9 cellular contexts compared by ENCODE assay signal in genomic region chr14:56002876-56003625, GRCh38.
DNase-seq lines count a peak whose midpoint lies in the region; ATAC-seq and TF ChIP-seq lines count a peak whose summit lies in the region.
"Had no signal": no experiment of that assay in that cellular context is flagged by ENCODE, and none has a peak within 500 bp of the region (broad histone marks: within the 10 kb centered on the region; RNA-seq: fewer than 3 reads in every experiment).

No MANE protein-coding gene starts in this region.

- H3K27me3 ChIP-seq in sigmoid colon, result no peaks in the 10 kb centered on the region

- no peaks in the 10 kb centered on the region for H3K36me3 ChIP-seq in sigmoid colon

- WGBS in sigmoid colon, 2 donors, result 65 to 90% methylated on average over 11 of the region's 11 CpGs

- no peaks in the 10 kb centered on the region for H3K9me3 ChIP-seq in sigmoid colon

- H3K4me1 ChIP-seq in sigmoid colon, result peaks cover 0 to 13% (median 0%) of the 10 kb centered on the region in 4 donors

- H3K27ac ChIP-seq in sigmoid colon, result no peak overlapping the region

- TF ChIP-seq EP300 in sigmoid colon (IDR thresholded peaks at IDR 0.05), result no peak

- ATAC-seq in GM19467 (IDR thresholded peaks at IDR 0.05; ENCODE audit: unreplicated experiment) (peak; percentile 52), HG03432 (IDR thresholded peaks at IDR 0.05; ENCODE audit: unreplicated experiment) (peak; percentile 72)

- H3K4me3 ChIP-seq in sigmoid colon, result no peak overlapping the region

- TF ChIP-seq CTCF in sigmoid colon (IDR thresholded peaks at IDR 0.05), result no peak

- peak; percentile 64 for DNase-seq in activated effector memory CD4-positive, alpha-beta T cell treated with anti-CD3 and anti-CD28 coated beads, Interleukin-2, amount 50 U/mL, for 16 hours
- DNase-seq in stimulated activated CD8-positive, alpha-beta memory T cell treated with anti-CD3 and anti-CD28 coated beads, Interleukin-12 subunit alpha, Interleukin-12 subunit beta, amount 100 ng/mL, for 1 hour (ENCODE audit: low read depth), result peak; percentile 6
- DNase-seq in sigmoid colon (no peak), NCI-H510A (lab: John Stamatoyannopoulos, UW) (no peak), NCI-H2081 treated with DMSO at 0.1 percent for 48 hours (lab: John Stamatoyannopoulos, UW) (no peak), COR-L47 (lab: John Stamatoyannopoulos, UW) (no peak)
- DNase-seq: NCI-H226 had no signal

- no peak for TF ChIP-seq POLR2A in sigmoid colon (IDR thresholded peaks at IDR 0.05)

- intact Hi-C loops in sigmoid colon (cut with DNase I), result no loop called here

Comparison
In these comparisons a context has a peak if more than half of its experiments do, and no peak if none do; other contexts are left out.
1. DNase-seq: peak in activated effector memory CD4-positive, alpha-beta T cell treated with anti-CD3 and anti-CD28 coated beads, Interleukin-2, amount 50 U/mL, for 16 hours (single experiment) and stimulated activated CD8-positive, alpha-beta memory T cell treated with anti-CD3 and anti-CD28 coated beads, Interleukin-12 subunit alpha, Interleukin-12 subunit beta, amount 100 ng/mL, for 1 hour (single experiment); none in sigmoid colon (single experiment), NCI-H510A (single experiment), NCI-H2081 treated with DMSO at 0.1 percent for 48 hours (single experiment) and COR-L47 (single experiment).